In the genomic region with DNA sequence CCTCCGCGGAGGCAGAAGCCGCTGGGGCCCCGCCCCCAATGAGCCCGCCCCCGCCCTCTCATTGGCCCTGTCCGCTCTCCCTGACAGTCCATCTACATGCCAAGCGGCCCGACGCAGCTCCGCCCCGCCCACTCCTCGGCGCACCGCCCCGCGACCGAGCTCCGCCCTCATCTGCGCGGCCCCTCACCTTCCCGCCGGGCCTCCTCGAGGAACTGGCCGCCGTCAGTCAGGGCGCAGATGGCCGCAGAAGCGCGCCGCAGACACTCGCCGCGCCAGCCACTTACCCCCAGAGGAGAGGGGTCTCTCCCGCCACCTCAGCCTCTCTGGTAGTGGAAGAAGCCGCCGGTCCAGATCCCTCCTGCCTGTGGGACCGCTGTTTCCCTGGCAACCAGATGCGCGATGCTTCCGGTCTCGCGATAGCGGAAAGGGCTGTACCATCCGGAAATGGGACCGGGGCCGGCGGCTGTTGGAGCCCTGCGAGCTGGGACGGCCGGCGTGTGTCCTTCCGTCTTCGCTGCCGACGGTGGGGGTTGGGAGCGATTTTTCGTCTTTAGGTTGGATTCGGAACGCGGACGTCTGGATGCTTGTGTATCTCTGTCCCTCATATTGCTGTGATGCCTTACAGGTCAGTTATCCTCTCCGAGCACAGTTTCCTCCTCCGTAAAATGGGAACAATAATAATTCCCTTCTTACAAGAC, we compare ENCODE assay signal across 8 cellular contexts. TPM values are rescaled to one million over a fixed set of nuclear protein-coding genes. Genes with fewer than 3 reads are reported as not detected.
DNase-seq lines count a peak whose midpoint lies in the region; ATAC-seq and TF ChIP-seq lines count a peak whose summit lies in the region.

A gene (minus strand): TSS at position 401 of the 698 bp plus-strand sequence. CDS start 6,317 bp downstream, outside the sequence.

- H3K9me3 Mint-ChIP-seq in CD14-positive monocyte = peaks cover 0 to 1% (median 0%) of the 10 kb centered on the region in 7 donors

- 1% methylated on average over 30 of the region's 64 CpGs for WGBS in right lobe of liver (ENCODE audit: insufficient coverage, low coverage, low lambda C conversion rate, missing lambda C conversion rate)

- H3K4me1 Mint-ChIP-seq in CD14-positive monocyte = peaks cover 27% of the 10 kb centered on the region

- TF ChIP-seq CTCF in CD14-positive monocyte (IDR thresholded peaks at IDR 0.05) = no peak
- no peak for TF ChIP-seq CTCF in right lobe of liver (IDR thresholded peaks at IDR 0.05)

- peak within 1 kb of the TSS; percentile 87 to 96 (median 92) for H3K27ac Mint-ChIP-seq in CD14-positive monocyte

- peaks cover 0 to 3% of the 10 kb centered on the region in 2 donors for H3K36me3 Mint-ChIP-seq in CD14-positive monocyte

- H3K27ac ChIP-seq in right lobe of liver = peak within 1 kb of the TSS; percentile 16 to 20 (median 20)

- intact Hi-C loops in CD14-positive monocyte (cut with micrococcal nuclease) = loop anchor here (10.0 kb wide), 5 partner anchors 152 to 492 kb away; a partner anchor contains a TSS
- intact Hi-C loops in right lobe of liver (cut with DNase I) = no loop called here

- H3K27me3 ChIP-seq in right lobe of liver = no peaks in the 10 kb centered on the region

- DNase-seq in CD14-positive monocyte (ENCODE audit: low spot score) (peak; percentile 96), NCI-H748 (lab: John Stamatoyannopoulos, UW; ENCODE audit: unreplicated experiment) (peak; percentile 93), dermis microvascular lymphatic vessel endothelial cell (ENCODE audit: low read depth in 2 of 2) (peak; percentile 93 to 95), right lobe of liver (peak; percentile 96 to 98 (median 98))
- DNase-seq in activated CD4-positive, alpha-beta T cell treated with anti-CD3 and anti-CD28 coated beads, Interleukin-2, amount 50 U/mL, for 4 hours = peak; percentile 91 to 94
- DNase-seq in stimulated activated CD4-positive, alpha-beta T cell treated with anti-CD3 and anti-CD28 coated beads, Interleukin-4, amount 100 ng/mL, for 24 hours = peak; percentile 96

- H3K4me1 ChIP-seq in right lobe of liver = peaks cover 0 to 19% (median 8%) of the 10 kb centered on the region in 4 donors

- peak within 1 kb of the TSS; percentile 77 to 85 (median 79) for H3K4me3 ChIP-seq in right lobe of liver

- no peaks in the 10 kb centered on the region for H3K27me3 Mint-ChIP-seq in CD14-positive monocyte (ENCODE audit: low read depth in 3 of 3)

- peak within 1 kb of the TSS; percentile 94 for H3K4me3 Mint-ChIP-seq in CD14-positive monocyte

- peak; percentile 76 for TF ChIP-seq POLR2A in right lobe of liver (IDR thresholded peaks at IDR 0.05)

- peak; percentile 97 for ATAC-seq in GM19395 (IDR thresholded peaks at IDR 0.05; ENCODE audit: unreplicated experiment)
- peak; percentile 84 for ATAC-seq in HG03558 (IDR thresholded peaks at IDR 0.05; ENCODE audit: extremely low read depth, unreplicated experiment)
- ATAC-seq in right lobe of liver = peak; percentile 94 to 99 (median 98)

- no peaks in the 10 kb centered on the region for H3K36me3 ChIP-seq in right lobe of liver

- no peaks in the 10 kb centered on the region for H3K9me3 ChIP-seq in right lobe of liver

RNA-seq across cellular contexts. Expression of the gene that starts here (rescaled TPM):
- polyA plus RNA-seq in CD14-positive monocyte = under 1 TPM; 0.10 to 0.48 TPM
- total RNA-seq in dermis microvascular lymphatic vessel endothelial cell = 0.25 and 0.51 TPM in 2 replicates
- under 1 TPM in 5 of 6 experiments, not detected in 1; 0.07 to 0.74 (median 0.35) TPM for total RNA-seq in right lobe of liver

Comparison
In these comparisons a context has a peak if more than half of its experiments do, and no peak if none do; other contexts are left out.
1. Peak in every context shown above with its lines: DNase-seq, ATAC-seq, H3K4me3 ChIP-seq and H3K27ac ChIP-seq.
2. Peak in DNase-seq in CD14-positive monocyte; RNA of the gene not detected or under 1 TPM.
3. Peak in DNase-seq in dermis microvascular lymphatic vessel endothelial cell; RNA of the gene not detected or under 1 TPM.
4. Peak in DNase-seq, ATAC-seq, H3K4me3 ChIP-seq and H3K27ac ChIP-seq in right lobe of liver; RNA of the gene not detected or under 1 TPM.
5. intact Hi-C loops: an anchor here in CD14-positive monocyte (10.0 kb wide); none called in right lobe of liver.